ENCODE assay signal across 8 cellular contexts in genomic region chr19:8366961-8367326, GRCh38. TPM values are rescaled to one million over a fixed set of nuclear protein-coding genes. Genes with fewer than 3 reads are reported as not detected.
DNase-seq lines count a peak whose midpoint lies in the region; ATAC-seq, FAIRE-seq and TF ChIP-seq lines count a peak whose summit lies in the region.

No MANE protein-coding gene starts in this region.

- TF ChIP-seq CTCF in BJ (IDR thresholded peaks at IDR 0.05; ENCODE audit: insufficient read depth, low read depth, low read length) = no peak
- TF ChIP-seq CTCF in fibroblast of the aortic adventitia (IDR thresholded peaks at IDR 0.05; ENCODE audit: insufficient read depth, low read length) = no peak
- TF ChIP-seq CTCF in pancreas (IDR thresholded peaks at IDR 0.05) = no peak

- no peaks in the 10 kb centered on the region for H3K27me3 ChIP-seq in BJ (ENCODE audit: control insufficient read depth, insufficient read depth, low read length)
- no peaks in the 10 kb centered on the region for H3K27me3 ChIP-seq in pancreas

- peak; percentile 2 to 12 (median 9) for ATAC-seq in pancreas

- H3K4me3 ChIP-seq in BJ (ENCODE audit: low read depth, low read length) (0 out of 2 replicates have a peak overlapping the region, but pooled peaks have one; percentile 6), fibroblast of the aortic adventitia (ENCODE audit: low read depth, low read length) (no peak overlapping the region), pancreas (peak overlapping the region in 2 of 4 donors; percentile 23 to 93)

- no peaks in the 10 kb centered on the region for H3K36me3 Mint-ChIP-seq in activated T-helper 1 cell treated with anti-CD3 and anti-CD28 coated beads, Interleukin-12 subunit alpha, Interleukin-12 subunit beta, Interleukin-2, Interleukin-4 antibody, amounts not matched to agents 30 ng/mL and 10 ng/mL and 1 ng/mL, durations not matched to agents 14 hours and 24 hours and 36 hours (ENCODE audit: low read depth)
- no peaks in the 10 kb centered on the region for H3K36me3 Mint-ChIP-seq in activated naive CD4-positive, alpha-beta T cell treated with anti-CD3 and anti-CD28 coated beads for 36 hours (ENCODE audit: low read depth)

- peak overlapping the region; percentile 52 for H3K27ac Mint-ChIP-seq in activated T-helper 1 cell treated with anti-CD3 and anti-CD28 coated beads, Interleukin-12 subunit alpha, Interleukin-12 subunit beta, Interleukin-2, Interleukin-4 antibody, amounts not matched to agents 30 ng/mL and 10 ng/mL and 1 ng/mL, durations not matched to agents 14 hours and 24 hours and 36 hours
- H3K27ac Mint-ChIP-seq in activated naive CD4-positive, alpha-beta T cell treated with anti-CD3 and anti-CD28 coated beads for 36 hours = no peak overlapping the region

- H3K4me1 ChIP-seq in pancreas = peaks cover 34 to 37% (median 37%) of the 10 kb centered on the region in 3 donors

- CTCF ChIA-PET in BJ (lab: Yijun Ruan, JAX) = interaction anchor here (0.9 to 2.1 kb wide), 3 partner anchors 12 to 46 kb away, joined by 3 to 14 read pairs (median 4); partner anchors contain the start of gene MARCHF2
- CTCF ChIA-PET in activated naive CD4-positive, alpha-beta T cell treated with anti-CD3 and anti-CD28 coated beads for 36 hours (lab: Charles Lee) = interaction anchor here (0.5 to 3.6 kb wide), 3 partner anchors 13 to 152 kb away, joined by 3 to 18 read pairs (median 4); partner anchors contain the start of gene MARCHF2

- H3K4me1 Mint-ChIP-seq in activated T-helper 1 cell treated with anti-CD3 and anti-CD28 coated beads, Interleukin-12 subunit alpha, Interleukin-12 subunit beta, Interleukin-2, Interleukin-4 antibody, amounts not matched to agents 30 ng/mL and 10 ng/mL and 1 ng/mL, durations not matched to agents 14 hours and 24 hours and 36 hours (ENCODE audit: low read depth) = peaks cover 16% of the 10 kb centered on the region
- H3K4me1 Mint-ChIP-seq in activated naive CD4-positive, alpha-beta T cell treated with anti-CD3 and anti-CD28 coated beads for 36 hours (ENCODE audit: low read depth) = peaks cover 12% of the 10 kb centered on the region

- DNase-seq in BJ (ENCODE audit: low read depth) = no peak
- no peak for DNase-seq in activated T-helper 1 cell treated with anti-CD3 and anti-CD28 coated beads, Interleukin-12 subunit alpha, Interleukin-12 subunit beta, Interleukin-2, Interleukin-4 antibody, amounts not matched to agents 30 ng/mL and 10 ng/mL and 1 ng/mL, durations not matched to agents 14 hours and 24 hours and 36 hours (ENCODE audit: low spot score)
- peak; percentile 32 for DNase-seq in fibroblast of the aortic adventitia (ENCODE audit: low read depth)
- peak in 3 of 6 donors; percentile 63 to 87 (median 83) for DNase-seq in pancreas
- no peak for DNase-seq in activated T-cell treated with anti-CD3 and anti-CD28 coated beads for 4 hours
- no peak for DNase-seq in HUDEP-2 (lab: John Stamatoyannopoulos, UW; ENCODE audit: unreplicated experiment in 76 of 76)
- no peak for DNase-seq in activated naive CD4-positive, alpha-beta T cell treated with anti-CD3 and anti-CD28 coated beads for 36 hours
- DNase-seq in stimulated activated CD4-positive, alpha-beta T cell treated with anti-CD3 and anti-CD28 coated beads, Interleukin-4, amount 100 ng/mL, for 24 hours = no peak

- no peak overlapping the region for H3K4me3 Mint-ChIP-seq in activated T-helper 1 cell treated with anti-CD3 and anti-CD28 coated beads, Interleukin-12 subunit alpha, Interleukin-12 subunit beta, Interleukin-2, Interleukin-4 antibody, amounts not matched to agents 30 ng/mL and 10 ng/mL and 1 ng/mL, durations not matched to agents 14 hours and 24 hours and 36 hours
- H3K4me3 Mint-ChIP-seq in activated naive CD4-positive, alpha-beta T cell treated with anti-CD3 and anti-CD28 coated beads for 36 hours = no peak overlapping the region

- no peaks in the 10 kb centered on the region for H3K9me3 ChIP-seq in pancreas

- POLR2A ChIA-PET in BJ (lab: Charles Lee) = interaction anchor here (0.9 kb wide), 1 partner anchor 78 kb away, joined by 3 read pairs; the partner anchor contains the start of gene HNRNPM

- H3K27ac ChIP-seq in pancreas = peak overlapping the region; percentile 41 to 81 (median 70)

- H3K9me3 Mint-ChIP-seq in activated T-helper 1 cell treated with anti-CD3 and anti-CD28 coated beads, Interleukin-12 subunit alpha, Interleukin-12 subunit beta, Interleukin-2, Interleukin-4 antibody, amounts not matched to agents 30 ng/mL and 10 ng/mL and 1 ng/mL, durations not matched to agents 14 hours and 24 hours and 36 hours = no peaks in the 10 kb centered on the region
- no peaks in the 10 kb centered on the region for H3K9me3 Mint-ChIP-seq in activated naive CD4-positive, alpha-beta T cell treated with anti-CD3 and anti-CD28 coated beads for 36 hours

- H3K27me3 Mint-ChIP-seq in activated T-helper 1 cell treated with anti-CD3 and anti-CD28 coated beads, Interleukin-12 subunit alpha, Interleukin-12 subunit beta, Interleukin-2, Interleukin-4 antibody, amounts not matched to agents 30 ng/mL and 10 ng/mL and 1 ng/mL, durations not matched to agents 14 hours and 24 hours and 36 hours (ENCODE audit: insufficient read depth) = peaks cover 30% of the 10 kb centered on the region
- peaks cover 42% of the 10 kb centered on the region for H3K27me3 Mint-ChIP-seq in activated naive CD4-positive, alpha-beta T cell treated with anti-CD3 and anti-CD28 coated beads for 36 hours (ENCODE audit: low read depth)

- H3K36me3 ChIP-seq in BJ (ENCODE audit: control insufficient read depth, insufficient read depth, low read length) = peaks cover 3% of the 10 kb centered on the region
- H3K36me3 ChIP-seq in pancreas = peaks cover 0 to 27% (median 0%) of the 10 kb centered on the region in 3 donors

- no peak for FAIRE-seq in pancreas (lab: Jason Lieb, UNC)

- intact Hi-C loops in activated T-helper 1 cell treated with anti-CD3 and anti-CD28 coated beads, Interleukin-12 subunit alpha, Interleukin-12 subunit beta, Interleukin-2, Interleukin-4 antibody, amounts not matched to agents 30 ng/mL and 10 ng/mL and 1 ng/mL, durations not matched to agents 14 hours and 24 hours and 36 hours (cut with micrococcal nuclease) = no loop called here
- intact Hi-C loops in pancreas (cut with DNase I) = no loop called here
- intact Hi-C loops in activated naive CD4-positive, alpha-beta T cell treated with anti-CD3 and anti-CD28 coated beads for 36 hours (cut with micrococcal nuclease) = no loop called here

- 27 to 43% methylated on average over 13 of the region's 13 CpGs for WGBS in pancreas, 2 donors

RNA-seq across cellular contexts. Expression of gene ANGPTL4, which starts 3.0 kb away (rescaled TPM):
- polyA plus RNA-seq in BJ (2011; rRNA removed) (2.2 and 3.2 TPM in 2 replicates), pancreas (100 to 1,000 TPM in 1 of 2 donors, 10 to 100 TPM in 1; 95.0 to 169 TPM)
- 0.93 and 1.7 TPM in 2 replicates for polyA minus RNA-seq in BJ (2011; rRNA and poly(A)+ RNA removed)
- 2.3 and 3.8 TPM in 2 replicates for total RNA-seq in activated T-helper 1 cell treated with anti-CD3 and anti-CD28 coated beads, Interleukin-12 subunit alpha, Interleukin-12 subunit beta, Interleukin-2, Interleukin-4 antibody, amounts not matched to agents 30 ng/mL and 10 ng/mL and 1 ng/mL, durations not matched to agents 14 hours and 24 hours and 36 hours
- total RNA-seq in fibroblast of the aortic adventitia (ENCODE audit: low replicate concordance) (4.4 and 22.8 TPM in 2 replicates), pancreas (10 to 100 TPM in 4 of 6 donors, 1 to 10 TPM in 2; 2.8 to 82.8 (median 22.5) TPM)
- not detected for total RNA-seq in activated naive CD4-positive, alpha-beta T cell treated with anti-CD3 and anti-CD28 coated beads for 36 hours

RNA-seq across cellular contexts. Expression of gene RAB11B, which starts 23.2 kb away (rescaled TPM):
- polyA plus RNA-seq in BJ (2011; rRNA removed) (27.3 and 50.0 TPM in 2 replicates), pancreas (100 to 1,000 TPM in 1 of 2 donors, 10 to 100 TPM in 1; 84.6 to 107 TPM)
- polyA minus RNA-seq in BJ (2011; rRNA and poly(A)+ RNA removed) = 20.9 and 22.2 TPM in 2 replicates
- 75.1 and 81.0 TPM in 2 replicates for total RNA-seq in activated T-helper 1 cell treated with anti-CD3 and anti-CD28 coated beads, Interleukin-12 subunit alpha, Interleukin-12 subunit beta, Interleukin-2, Interleukin-4 antibody, amounts not matched to agents 30 ng/mL and 10 ng/mL and 1 ng/mL, durations not matched to agents 14 hours and 24 hours and 36 hours
- total RNA-seq in fibroblast of the aortic adventitia (ENCODE audit: low replicate concordance) (6.3 and 15.7 TPM in 2 replicates), pancreas (10 to 100 TPM; 52.1 to 75.2 (median 56.8) TPM)
- total RNA-seq in activated naive CD4-positive, alpha-beta T cell treated with anti-CD3 and anti-CD28 coated beads for 36 hours = 10 to 100 TPM; 61.9 to 69.6 TPM

RNA-seq across cellular contexts. Expression of gene KANK3, which starts 23.9 kb away (rescaled TPM):
- polyA plus RNA-seq in BJ (2011; rRNA removed) (0.02 TPM in 1 of 2 replicates, not detected in the other), pancreas (10 to 100 TPM in 1 of 2 donors, 1 to 10 TPM in 1; 7.7 to 17.9 TPM)
- polyA minus RNA-seq in BJ (2011; rRNA and poly(A)+ RNA removed) = not detected in 2 replicates
- 0.86 and 1.4 TPM in 2 replicates for total RNA-seq in activated T-helper 1 cell treated with anti-CD3 and anti-CD28 coated beads, Interleukin-12 subunit alpha, Interleukin-12 subunit beta, Interleukin-2, Interleukin-4 antibody, amounts not matched to agents 30 ng/mL and 10 ng/mL and 1 ng/mL, durations not matched to agents 14 hours and 24 hours and 36 hours
- total RNA-seq in fibroblast of the aortic adventitia (ENCODE audit: low replicate concordance) (0.09 and 0.16 TPM in 2 replicates), pancreas (1 to 10 TPM; 1.7 to 2.3 (median 2.0) TPM)
- total RNA-seq in activated naive CD4-positive, alpha-beta T cell treated with anti-CD3 and anti-CD28 coated beads for 36 hours = under 1 TPM; 0.17 to 0.36 TPM

RNA-seq across cellular contexts. Expression of gene RPS28, which starts 45.6 kb away (rescaled TPM):
- polyA plus RNA-seq in BJ (2011; rRNA removed) = 371 and 525 TPM in 2 replicates
- polyA minus RNA-seq in BJ (2011; rRNA and poly(A)+ RNA removed) = 349 and 391 TPM in 2 replicates
- 1,836 and 1,872 TPM in 2 replicates for total RNA-seq in activated T-helper 1 cell treated with anti-CD3 and anti-CD28 coated beads, Interleukin-12 subunit alpha, Interleukin-12 subunit beta, Interleukin-2, Interleukin-4 antibody, amounts not matched to agents 30 ng/mL and 10 ng/mL and 1 ng/mL, durations not matched to agents 14 hours and 24 hours and 36 hours
- total RNA-seq in fibroblast of the aortic adventitia (ENCODE audit: low replicate concordance) = 151 and 174 TPM in 2 replicates
- 1,000 to 10,000 TPM in 4 of 6 donors, 100 to 1,000 TPM in 2; 892 to 1,524 (median 1,066) TPM for total RNA-seq in pancreas
- 100 to 1,000 TPM; 706 to 850 TPM for polyA plus RNA-seq in pancreas
- total RNA-seq in activated naive CD4-positive, alpha-beta T cell treated with anti-CD3 and anti-CD28 coated beads for 36 hours = 1,000 to 10,000 TPM; 2,814 to 3,007 TPM

RNA-seq across cellular contexts. Expression of gene NDUFA7, which starts 45.8 kb away (rescaled TPM):
- 40.5 and 48.3 TPM in 2 replicates for polyA plus RNA-seq in BJ (2011; rRNA removed)
- polyA minus RNA-seq in BJ (2011; rRNA and poly(A)+ RNA removed) = 53.5 and 85.5 TPM in 2 replicates
- total RNA-seq in activated T-helper 1 cell treated with anti-CD3 and anti-CD28 coated beads, Interleukin-12 subunit alpha, Interleukin-12 subunit beta, Interleukin-2, Interleukin-4 antibody, amounts not matched to agents 30 ng/mL and 10 ng/mL and 1 ng/mL, durations not matched to agents 14 hours and 24 hours and 36 hours = 51.1 and 51.8 TPM in 2 replicates
- total RNA-seq in fibroblast of the aortic adventitia (ENCODE audit: low replicate concordance) = 5.0 and 24.1 TPM in 2 replicates
- 10 to 100 TPM in 5 of 6 donors, 1 to 10 TPM in 1; 7.7 to 17.8 (median 11.2) TPM for total RNA-seq in pancreas
- polyA plus RNA-seq in pancreas = 10 to 100 TPM; 71.4 to 81.2 TPM
- total RNA-seq in activated naive CD4-positive, alpha-beta T cell treated with anti-CD3 and anti-CD28 coated beads for 36 hours = 100 to 1,000 TPM in 1 of 2 experiments, 10 to 100 TPM in 1; 95.9 to 104 TPM
